In the genomic region with DNA sequence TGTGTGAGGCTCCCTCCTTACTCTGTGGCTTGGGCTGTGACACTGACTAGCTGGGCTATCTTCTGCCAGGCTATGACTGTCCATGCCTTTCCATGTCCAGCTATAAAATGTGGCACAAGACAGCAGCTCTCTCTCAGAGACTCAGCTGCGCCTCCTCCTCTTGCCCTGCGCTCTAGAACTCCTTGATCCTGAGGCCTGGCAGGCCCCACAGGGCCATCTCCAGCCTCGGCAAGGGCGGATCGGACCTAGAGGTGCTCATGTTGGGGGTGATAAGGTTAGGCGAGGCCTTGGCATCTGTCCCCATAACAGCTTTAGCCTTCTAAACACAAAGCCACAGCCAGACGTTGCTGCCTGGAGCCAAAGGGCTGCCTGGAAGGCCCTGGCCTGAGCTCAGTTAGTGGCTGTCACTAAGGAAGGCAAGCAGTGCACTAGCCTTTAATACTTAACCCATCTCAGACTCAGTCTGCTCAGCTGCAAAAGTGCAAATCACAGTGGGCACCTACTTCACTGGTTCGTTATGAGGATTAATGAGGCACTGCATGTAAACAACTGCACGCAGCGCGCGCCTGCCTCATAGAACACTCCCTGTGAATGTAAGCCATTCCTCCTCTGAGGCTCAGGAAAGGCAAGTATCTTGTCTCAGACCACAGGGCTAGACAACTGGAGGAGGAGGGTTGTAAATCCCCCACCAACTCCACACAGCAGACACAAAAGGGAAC, we compare ENCODE assay signal across 6 cellular contexts. TPM values are rescaled to one million over a fixed set of nuclear protein-coding genes. Genes with fewer than 3 reads are reported as not detected.
A peak's percentile ranks its signal among the peaks of the same experiment; 100 is the strongest.
DNase-seq lines count a peak whose midpoint lies in the region; ATAC-seq, FAIRE-seq and TF ChIP-seq lines count a peak whose summit lies in the region.

No MANE protein-coding gene starts in this region.

- no peak for ATAC-seq in lower lobe of right lung

- intact Hi-C loops in lower lobe of right lung (cut with DNase I) = no loop called here

- peak overlapping the region; percentile 96 for H3K27ac Mint-ChIP-seq in activated T-cell treated with anti-CD3 and anti-CD28 coated beads, Interleukin-2, amount 50 U/mL, for 24 hours

- peak overlapping the region; percentile 76 for H3K4me3 ChIP-seq in lower lobe of right lung

- DNase-seq in GM18507 (ENCODE audit: extremely low spot score, insufficient read length, low read depth) (no peak), lower lobe of right lung (no peak), retina (no peak), GDM1 (lab: John Stamatoyannopoulos, UW) (no peak), NCI-H128 (lab: John Stamatoyannopoulos, UW; ENCODE audit: unreplicated experiment) (no peak)
- DNase-seq in activated T-cell treated with anti-CD3 and anti-CD28 coated beads, Interleukin-2, amount 50 U/mL, for 24 hours = no peak

- H3K36me3 ChIP-seq in lower lobe of right lung = peaks cover 37% of the 10 kb centered on the region

- H3K9me3 Mint-ChIP-seq in activated T-cell treated with anti-CD3 and anti-CD28 coated beads, Interleukin-2, amount 50 U/mL, for 24 hours = no peaks in the 10 kb centered on the region

- H3K27ac ChIP-seq in lower lobe of right lung = peak overlapping the region; percentile 94

- peak overlapping the region; percentile 97 for H3K4me3 Mint-ChIP-seq in activated T-cell treated with anti-CD3 and anti-CD28 coated beads, Interleukin-2, amount 50 U/mL, for 24 hours

- peak; percentile 24 for FAIRE-seq in GM18507 (lab: Jason Lieb, UNC)

- peaks cover 52% of the 10 kb centered on the region for H3K4me1 Mint-ChIP-seq in activated T-cell treated with anti-CD3 and anti-CD28 coated beads, Interleukin-2, amount 50 U/mL, for 24 hours (ENCODE audit: low read depth)

- TF ChIP-seq CTCF in lower lobe of right lung (IDR thresholded peaks at IDR 0.05) = no peak

- no peaks in the 10 kb centered on the region for H3K27me3 ChIP-seq in lower lobe of right lung (ENCODE audit: low read depth)

- H3K27me3 Mint-ChIP-seq in activated T-cell treated with anti-CD3 and anti-CD28 coated beads, Interleukin-2, amount 50 U/mL, for 24 hours = no peaks in the 10 kb centered on the region

- peaks cover 83% of the 10 kb centered on the region for H3K36me3 Mint-ChIP-seq in activated T-cell treated with anti-CD3 and anti-CD28 coated beads, Interleukin-2, amount 50 U/mL, for 24 hours (ENCODE audit: low read depth)

- no peaks in the 10 kb centered on the region for H3K9me3 ChIP-seq in lower lobe of right lung

- peaks cover 66% of the 10 kb centered on the region for H3K4me1 ChIP-seq in lower lobe of right lung

RNA-seq across cellular contexts. Expression of a gene that starts 1.2 kb away (rescaled TPM):
- 120 TPM for total RNA-seq in lower lobe of right lung

RNA-seq across cellular contexts. Expression of a gene that starts 2.0 kb away (rescaled TPM):
- total RNA-seq in lower lobe of right lung = 66.8 TPM

RNA-seq across cellular contexts. Expression of a gene that starts 39.1 kb away (rescaled TPM):
- 10.2 TPM for total RNA-seq in lower lobe of right lung

RNA-seq across cellular contexts. Expression of a gene that starts 49.2 kb away (rescaled TPM):
- total RNA-seq in lower lobe of right lung = 65.1 TPM

RNA-seq across cellular contexts. Expression of a gene that starts 58.6 kb away (rescaled TPM):
- 1.2 TPM for total RNA-seq in lower lobe of right lung
